ENCODE assay signal across 11 cellular contexts in genomic region chrX:46979340-46979739, GRCh38.
DNase-seq lines count a peak whose midpoint lies in the region; ATAC-seq, FAIRE-seq and TF ChIP-seq lines count a peak whose summit lies in the region.
"Had no signal": no experiment of that assay in that cellular context is flagged by ENCODE, and none has a peak within 500 bp of the region (broad histone marks: within the 10 kb centered on the region; RNA-seq: fewer than 3 reads in every experiment).

No MANE protein-coding gene starts in this region.

- peak overlapping the region; percentile 17; the same call in 1 of the 2 replicates for H3K4me3 ChIP-seq in AG04450 (ENCODE audit: low read depth, low read length)

- H3K27ac ChIP-seq in AG04450 (ENCODE audit: low read depth, low read length): peak overlapping the region; percentile 87
- H3K27ac ChIP-seq: KMS-11 had no signal

- no peak for TF ChIP-seq CTCF in AG04450 (IDR thresholded peaks at IDR 0.05; ENCODE audit: low read depth, low read length)

- CTCF ChIA-PET in AG04450 (lab: Charles Lee): interaction anchor here (1.0 kb wide), 1 partner anchor 76 kb away, joined by 3 read pairs; no protein-coding TSS in a partner anchor

- DNase-seq in AG04450 (ENCODE audit: low read depth, low spot score) (peak; percentile 21), LoVo (ENCODE audit: low spot score) (peak; percentile 19), astrocyte of the hippocampus (ENCODE audit: low read depth, low spot score) (peak; percentile 28), hepatic stellate cell (ENCODE audit: low spot score) (peak; percentile 35), GM12892 (ENCODE audit: insufficient read length) (no peak), nucleus accumbens (lab: John Stamatoyannopoulos, UW) (no peak)
- DNase-seq: C1 segment of cervical spinal cord, cerebellar nuclear complex had no signal

- peaks cover 4% of the 10 kb centered on the region; the same call in 1 of the 2 replicates for H3K9me3 ChIP-seq in AG04450 (ENCODE audit: control insufficient read depth, insufficient read depth, low read length)

- POLR2A ChIA-PET in AG04450 (lab: Yijun Ruan, JAX): no interaction called here

- no peak for TF ChIP-seq POLR2A in GM12892 (IDR thresholded peaks at IDR 0.05; ENCODE audit: low read depth, low read length)

- no peaks in the 10 kb centered on the region for H3K27me3 ChIP-seq in AG04450 (ENCODE audit: control insufficient read depth, insufficient read depth, low read length)

- no peak for ATAC-seq in GM19397 (IDR thresholded peaks at IDR 0.05; ENCODE audit: unreplicated experiment)
- ATAC-seq in HG03097 (IDR thresholded peaks at IDR 0.05; ENCODE audit: low FRiP score, unreplicated experiment): no peak

- FAIRE-seq in GM12892 (lab: Jason Lieb, UNC): no peak

Comparison
In these comparisons a context has a peak if more than half of its experiments do, and no peak if none do; other contexts are left out.
1. DNase-seq: peak in AG04450 (single experiment), LoVo (single experiment), astrocyte of the hippocampus (single experiment) and hepatic stellate cell (single experiment); none in GM12892 (single experiment) and nucleus accumbens (0 of 56).